9 cellular contexts compared by ENCODE assay signal in the genomic region with DNA sequence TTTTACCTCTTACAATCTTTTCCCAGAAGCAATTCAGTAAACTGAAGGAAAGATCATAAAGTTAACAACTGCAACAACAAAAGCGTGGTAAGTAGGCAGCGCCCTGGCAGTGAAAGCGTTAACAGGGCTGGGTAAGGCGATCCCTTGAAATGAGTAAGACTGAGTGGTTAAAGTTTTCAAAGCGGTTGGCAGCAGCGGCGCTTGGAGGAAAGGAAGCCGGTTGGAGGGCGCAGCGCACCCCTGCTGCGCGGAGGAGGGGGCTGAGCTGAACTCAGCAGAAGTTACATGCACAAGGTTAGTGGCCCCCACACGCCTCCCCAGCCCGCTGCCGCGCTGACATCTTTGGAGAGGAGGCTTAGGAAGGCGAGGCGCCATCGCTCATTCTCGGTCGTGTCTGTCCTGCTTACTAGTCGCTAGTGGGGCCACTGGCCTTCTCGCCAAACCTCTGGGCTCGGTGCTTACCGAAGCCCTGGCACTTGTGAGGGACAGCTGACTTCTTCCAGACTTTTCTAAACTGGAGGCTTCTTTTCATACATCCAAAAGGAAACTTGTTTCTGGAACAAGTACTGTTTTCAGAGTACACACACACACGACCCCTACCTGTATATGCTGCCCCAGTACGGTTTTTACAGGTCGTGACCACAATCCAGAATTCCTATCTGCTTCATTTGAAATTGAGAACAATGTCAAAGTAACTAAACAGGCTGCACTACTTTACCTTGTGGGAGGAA. TPM values are rescaled to one million over a fixed set of nuclear protein-coding genes. Genes with fewer than 3 reads are reported as not detected.
DNase-seq lines count a peak whose midpoint lies in the region; ATAC-seq, FAIRE-seq and TF ChIP-seq lines count a peak whose summit lies in the region.
"Had no signal": no experiment of that assay in that cellular context is flagged by ENCODE, and none has a peak within 500 bp of the region (broad histone marks: within the 10 kb centered on the region; RNA-seq: fewer than 3 reads in every experiment).

A gene with protein sequence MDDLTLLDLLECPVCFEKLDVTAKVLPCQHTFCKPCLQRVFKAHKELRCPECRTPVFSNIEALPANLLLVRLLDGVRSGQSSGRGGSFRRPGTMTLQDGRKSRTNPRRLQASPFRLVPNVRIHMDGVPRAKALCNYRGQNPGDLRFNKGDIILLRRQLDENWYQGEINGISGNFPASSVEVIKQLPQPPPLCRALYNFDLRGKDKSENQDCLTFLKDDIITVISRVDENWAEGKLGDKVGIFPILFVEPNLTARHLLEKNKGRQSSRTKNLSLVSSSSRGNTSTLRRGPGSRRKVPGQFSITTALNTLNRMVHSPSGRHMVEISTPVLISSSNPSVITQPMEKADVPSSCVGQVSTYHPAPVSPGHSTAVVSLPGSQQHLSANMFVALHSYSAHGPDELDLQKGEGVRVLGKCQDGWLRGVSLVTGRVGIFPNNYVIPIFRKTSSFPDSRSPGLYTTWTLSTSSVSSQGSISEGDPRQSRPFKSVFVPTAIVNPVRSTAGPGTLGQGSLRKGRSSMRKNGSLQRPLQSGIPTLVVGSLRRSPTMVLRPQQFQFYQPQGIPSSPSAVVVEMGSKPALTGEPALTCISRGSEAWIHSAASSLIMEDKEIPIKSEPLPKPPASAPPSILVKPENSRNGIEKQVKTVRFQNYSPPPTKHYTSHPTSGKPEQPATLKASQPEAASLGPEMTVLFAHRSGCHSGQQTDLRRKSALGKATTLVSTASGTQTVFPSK (plus strand): TSS at position 178 of the 731 bp plus-strand sequence. CDS start 1,351 bp downstream, outside the sequence.

- H4K91ac ChIP-seq in IMR-90 (ENCODE audit: insufficient read depth, low read depth, low read length): peak within 1 kb of the TSS; percentile 45

- peak within 1 kb of the TSS; percentile 78 for H2BK20ac ChIP-seq in IMR-90 (ENCODE audit: low read depth, low read length)

- H3K23ac ChIP-seq in IMR-90 (ENCODE audit: low read depth, low read length): peak within 1 kb of the TSS; percentile 82

- H3K9me3 Mint-ChIP-seq in activated T-cell treated with anti-CD3 and anti-CD28 coated beads, Interleukin-2, amount 50 U/mL, for 4 hours: no peaks in the 10 kb centered on the region

- peak within 1 kb of the TSS; percentile 51 for H3K14ac ChIP-seq in IMR-90 (replicated peaks; ENCODE audit: low read depth, low read length)

- intact Hi-C loops in IMR-90 (cut with micrococcal nuclease): no loop called here
- intact Hi-C loops in pancreas (cut with DNase I): no loop called here

- TF ChIP-seq CTCF in BE2C (IDR thresholded peaks at IDR 0.05; ENCODE audit: low read depth, low read length) (no peak), IMR-90 (conservative IDR thresholded peaks at IDR 0.05; ENCODE audit: low read depth, low read length) (no peak), pancreas (IDR thresholded peaks at IDR 0.05) (no peak)

- H3K4me3 ChIP-seq in BE2C (ENCODE audit: low read depth, low read length) (no peak within 1 kb of the TSS), IMR-90 (ENCODE audit: insufficient read depth, low read depth, low read length) (peak within 1 kb of the TSS; percentile 45), pancreas (peak within 1 kb of the TSS; percentile 24 to 54 (median 46))

- H2BK120ac ChIP-seq in IMR-90 (ENCODE audit: low read depth, low read length): peak within 1 kb of the TSS; percentile 90

- H3K36me3 ChIP-seq in BE2C: no peaks in the 10 kb centered on the region
- H3K36me3 ChIP-seq in IMR-90 (ENCODE audit: control insufficient read depth, insufficient read depth, low read length): no peaks in the 10 kb centered on the region
- no peaks in the 10 kb centered on the region for H3K36me3 ChIP-seq in pancreas
- H3K36me3 ChIP-seq: neutrophil had no signal

- no peak for FAIRE-seq in pancreas (lab: Jason Lieb, UNC)

- H3K18ac ChIP-seq in IMR-90 (ENCODE audit: low read depth, low read length): peak within 1 kb of the TSS; percentile 1; the same call in 1 of the 2 replicates

- no peak within 1 kb of the TSS for H4K5ac ChIP-seq in IMR-90 (ENCODE audit: low read depth, low read length)

- peaks cover 40% of the 10 kb centered on the region for H3K27me3 Mint-ChIP-seq in activated T-cell treated with anti-CD3 and anti-CD28 coated beads, Interleukin-2, amount 50 U/mL, for 4 hours (ENCODE audit: low read depth)

- peak within 1 kb of the TSS; percentile 22; the same call in 1 of the 2 replicates for H3K9ac ChIP-seq in IMR-90 (ENCODE audit: low read depth, low read length)

- H3K4ac ChIP-seq in IMR-90 (ENCODE audit: low read depth, low read length): peak within 1 kb of the TSS; percentile 83

- H4K8ac ChIP-seq in IMR-90 (ENCODE audit: low read depth in 2 of 2, low read length in 2 of 2): peak within 1 kb of the TSS in 1 of 2 experiments; percentile 77; a peak in 1 of 4 replicates

- DNase-seq in BE2C (peak; percentile 7), IMR-90 (peak; percentile 73), glomerular visceral epithelial cell (ENCODE audit: extremely low spot score) (peak; percentile 85), pancreas (peak; percentile 62 to 81 (median 68)), NCI-H1105 treated with DMSO at 0.1 percent for 48 hours (lab: John Stamatoyannopoulos, UW) (no peak), DMS53 treated with DMSO at 0.1 percent for 48 hours (lab: John Stamatoyannopoulos, UW; ENCODE audit: unreplicated experiment) (no peak), globus pallidus (ENCODE audit: low spot score) (no peak)
- DNase-seq in activated T-cell treated with anti-CD3 and anti-CD28 coated beads, Interleukin-2, amount 50 U/mL, for 4 hours: no peak

- no peak within 1 kb of the TSS for H3K56ac ChIP-seq in IMR-90 (ENCODE audit: extremely low read depth, insufficient read depth, low read length)

- peak within 1 kb of the TSS; percentile 56 for H3K4me3 Mint-ChIP-seq in activated T-cell treated with anti-CD3 and anti-CD28 coated beads, Interleukin-2, amount 50 U/mL, for 4 hours

- H3K4me2 ChIP-seq in IMR-90 (ENCODE audit: low read depth, low read length): peak within 1 kb of the TSS; percentile 74

- H2AFZ ChIP-seq in IMR-90 (replicated peaks; ENCODE audit: low read length, poor library complexity): peak within 1 kb of the TSS; percentile 83

- CTCF ChIA-PET in IMR-90 (lab: Yijun Ruan, JAX): no interaction called here

- no peak within 1 kb of the TSS; the same call in 1 of the 2 replicates for H3K27ac ChIP-seq in IMR-90 (ENCODE audit: insufficient read depth, low read length)
- H3K27ac ChIP-seq in pancreas: peak within 1 kb of the TSS; percentile 23 to 82 (median 58)
- H3K27ac ChIP-seq: neutrophil had no signal

- peaks cover 21% of the 10 kb centered on the region for H3K27me3 ChIP-seq in BE2C
- H3K27me3 ChIP-seq in IMR-90 (ENCODE audit: control insufficient read depth, insufficient read depth, low read length): no peaks in the 10 kb centered on the region
- H3K27me3 ChIP-seq in pancreas: no peaks in the 10 kb centered on the region

- H3K9me3 ChIP-seq in BE2C (no peaks in the 10 kb centered on the region), IMR-90 (ENCODE audit: control insufficient read depth, insufficient read depth, low read length) (no peaks in the 10 kb centered on the region), pancreas (no peaks in the 10 kb centered on the region)
- H3K9me3 ChIP-seq: neutrophil had no signal

- no peaks in the 10 kb centered on the region for H3K9me1 ChIP-seq in IMR-90 (ENCODE audit: insufficient read depth, low read length)

- H4K20me1 ChIP-seq in IMR-90 (ENCODE audit: insufficient read depth, low read length): no peaks in the 10 kb centered on the region

- no peaks in the 10 kb centered on the region for H3K36me3 Mint-ChIP-seq in activated T-cell treated with anti-CD3 and anti-CD28 coated beads, Interleukin-2, amount 50 U/mL, for 4 hours (ENCODE audit: insufficient read depth)

- no peaks in the 10 kb centered on the region for H3K4me1 ChIP-seq in BE2C
- H3K4me1 ChIP-seq in IMR-90 (ENCODE audit: control insufficient read depth, insufficient read depth, low read length): peaks cover 8% of the 10 kb centered on the region
- H3K4me1 ChIP-seq in pancreas: peaks cover 8 to 22% (median 12%) of the 10 kb centered on the region in 3 donors

- no peak within 1 kb of the TSS for H2BK5ac ChIP-seq in IMR-90 (ENCODE audit: low read depth, low read length, poor library complexity, severe bottlenecking)

- WGBS in IMR-90 (ENCODE audit: extremely low coverage in 2 of 2, insufficient read length in 1 of 2), 2 experiments: 0% methylated on average over 12 of the region's 28 CpGs; no CpG with 5 or more reads in 1 of the 2 experiments
- WGBS in pancreas, 2 donors: 1 to 3% methylated on average over 28 of the region's 28 CpGs

- H2BK15ac ChIP-seq in IMR-90 (ENCODE audit: low read depth, low read length): no peak within 1 kb of the TSS

- in situ Hi-C loops in IMR-90 (cut with MboI; ENCODE audit: low sequenced_read_pairs): no loop called here

- TF ChIP-seq RAD21 in IMR-90 (IDR thresholded peaks at IDR 0.05; ENCODE audit: low read length): no peak

- TF ChIP-seq POLR2A in IMR-90 (IDR thresholded peaks at IDR 0.05; ENCODE audit: low read depth, low read length): no peak

- ATAC-seq in IMR-90 (ENCODE audit: low read depth) (peak; percentile 93), pancreas (peak; percentile 76 to 88 (median 82))
- peak; percentile 58 to 62 for ATAC-seq in activated T-cell treated with anti-CD3 and anti-CD28 coated beads, Interleukin-2, amount 50 U/mL, for 4 hours

- 0 out of 2 replicates have a peak within 1 kb of the TSS, but pooled peaks have one; percentile 3 for H2AK5ac ChIP-seq in IMR-90 (ENCODE audit: low read depth, low read length)

- peaks cover 17% of the 10 kb centered on the region for H3K4me1 Mint-ChIP-seq in activated T-cell treated with anti-CD3 and anti-CD28 coated beads, Interleukin-2, amount 50 U/mL, for 4 hours (ENCODE audit: low read depth)

- dilution Hi-C loops in IMR-90 (cut with HindIII; ENCODE audit: low sequenced_read_pairs, unreplicated experiment): no loop called here

- POLR2A ChIA-PET in IMR-90 (lab: Charles Lee; ENCODE audit: unreplicated experiment): no interaction called here

- peak within 1 kb of the TSS; percentile 85 for H2AK9ac ChIP-seq in IMR-90 (replicated peaks; ENCODE audit: low read depth, low read length, poor library complexity)

- no TSS peak for BruUV-seq in IMR-90 (replicated peaks; lab: Mats Ljungman, UMichigan)

- no peaks in the 10 kb centered on the region for H3K79me1 ChIP-seq in IMR-90 (ENCODE audit: low read depth in 1 of 2, low read length in 2 of 2)

TF ChIP-seq in IMR-90, 13 proteins besides CTCF, POLR2A, EP300 and RAD21:
- no peak for TF ChIP-seq MAFK (IDR thresholded peaks at IDR 0.05; ENCODE audit: low read depth, low read length)
- TF ChIP-seq MAZ (IDR thresholded peaks at IDR 0.05; ENCODE audit: borderline replicate concordance, low read depth, low read length): peak; percentile 43; the same call in 1 of the 2 replicates

RNA-seq across cellular contexts. Expression of the gene that starts here (rescaled TPM):
- not detected for polyA plus RNA-seq in BE2C (2012; ENCODE audit: insufficient read depth, insufficient read length, low read depth)
- total RNA-seq in IMR-90 (2012; rRNA removed) (1.1 and 1.3 TPM in 2 replicates), pancreas (10 to 100 TPM in 5 of 6 donors, 1 to 10 TPM in 1; 6.3 to 18.0 (median 12.8) TPM)
- polyA plus RNA-seq in IMR-90 (2012; rRNA removed) (1.3 and 1.7 TPM in 2 replicates), pancreas (10 to 100 TPM; 10.3 to 22.4 TPM)
- polyA plus RNA-seq in IMR-90 (2012; cell fraction: cytosol; rRNA removed): 0.49 and 0.74 TPM in 2 replicates
- polyA plus RNA-seq in IMR-90 (2012; cell fraction: nucleus; rRNA removed; ENCODE audit: low replicate concordance): 4.1 and 4.6 TPM in 2 replicates
- under 1 TPM; 0.11 to 0.42 (median 0.33) TPM for total RNA-seq in activated T-cell treated with anti-CD3 and anti-CD28 coated beads, Interleukin-2, amount 50 U/mL, for 4 hours

Comparison
In these comparisons a context has a peak if more than half of its experiments do, and no peak if none do; other contexts are left out.
1. Peak in ATAC-seq in activated T-cell treated with anti-CD3 and anti-CD28 coated beads, Interleukin-2, amount 50 U/mL, for 4 hours; RNA of the gene not detected or under 1 TPM.
2. DNase-seq: peak in BE2C (single experiment), IMR-90 (single experiment), glomerular visceral epithelial cell (single experiment) and pancreas (6 of 6); none in activated T-cell treated with anti-CD3 and anti-CD28 coated beads, Interleukin-2, amount 50 U/mL, for 4 hours (single experiment), NCI-H1105 treated with DMSO at 0.1 percent for 48 hours (single experiment), DMS53 treated with DMSO at 0.1 percent for 48 hours (single experiment) and globus pallidus (single experiment).
3. Peak in every context shown above with its lines, with median percentiles within 50 percentile points of each other: ATAC-seq.